Comparison of ENCODE assay signal across 25 cellular contexts in genomic region chr14:30759172-30760125, GRCh38.
"Had no signal": no experiment of that assay in that cellular context is flagged by ENCODE, and none has a peak within 500 bp of the region (broad histone marks: within the 10 kb centered on the region; RNA-seq: fewer than 3 reads in every experiment).

No MANE protein-coding gene starts in this region.

- H3K4me3 ChIP-seq: esophagus squamous epithelium, gastrocnemius medialis, heart right ventricle, lower lobe of right lung had no signal

- ATAC-seq: effector memory CD8-positive, alpha-beta T cell; esophagus mucosa; gastrocnemius medialis; heart right ventricle; left cardiac atrium; left lobe of liver; left ventricle myocardium superior; lower lobe of right lung; naive thymus-derived CD4-positive, alpha-beta T cell had no signal

- H3K27me3 ChIP-seq: gastrocnemius medialis, heart right ventricle had no signal

- H3K36me3 ChIP-seq: esophagus squamous epithelium, gastrocnemius medialis, heart right ventricle, lower lobe of right lung had no signal

- FAIRE-seq: colon, endometrium, islet of Langerhans, keratinocyte had no signal

- DNase-seq: cortex of kidney; effector CD8-positive, alpha-beta T cell; effector memory CD8-positive, alpha-beta T cell; endodermal cell; erythroblast; esophagus squamous epithelium; foreskin fibroblast; foreskin melanocyte; gastrocnemius medialis; glutamatergic neuron; head of caudate nucleus; heart right ventricle; hippocampal formation; left cardiac atrium; left ventricle myocardium superior; lower lobe of right lung; mesenchymal stem cell; naive thymus-derived CD4-positive, alpha-beta T cell had no signal

- H3K27ac ChIP-seq: epithelial cell of prostate, esophagus squamous epithelium, gastrocnemius medialis, heart right ventricle, lower lobe of right lung had no signal

- H3K4me1 ChIP-seq: esophagus squamous epithelium, gastrocnemius medialis, heart right ventricle, lower lobe of right lung had no signal
